31 cellular contexts compared by ENCODE assay signal in the genomic region with DNA sequence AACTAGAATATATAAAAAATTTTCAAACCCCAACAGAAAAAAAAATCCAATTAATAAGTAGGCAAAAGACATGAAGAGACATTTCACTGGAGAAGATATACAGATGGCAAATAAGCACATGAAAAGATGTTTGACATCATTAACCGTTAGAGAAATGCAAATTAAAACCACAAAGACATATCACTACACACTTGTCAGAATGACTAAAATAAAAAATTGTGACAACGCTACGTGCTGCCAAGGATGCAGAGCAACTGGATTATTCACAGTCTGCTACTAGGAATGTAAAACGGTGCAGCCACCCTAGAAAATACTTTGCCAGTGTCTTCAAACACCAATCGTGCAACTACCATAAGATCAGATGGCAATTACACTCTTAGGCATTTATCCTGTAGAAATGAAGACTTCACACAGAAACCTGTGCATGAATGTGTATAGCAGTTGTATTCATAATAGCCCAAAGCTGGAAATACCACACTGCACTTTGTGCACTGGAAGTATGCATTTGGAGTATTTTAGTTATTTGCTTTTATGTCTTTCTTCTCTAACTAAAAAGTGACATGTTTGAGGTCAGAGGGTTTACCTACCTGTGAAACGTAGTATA.
DNase-seq lines count a peak whose midpoint lies in the region; ATAC-seq, FAIRE-seq and TF ChIP-seq lines count a peak whose summit lies in the region.
"Had no signal": no experiment of that assay in that cellular context is flagged by ENCODE, and none has a peak within 500 bp of the region (broad histone marks: within the 10 kb centered on the region; RNA-seq: fewer than 3 reads in every experiment).

No MANE protein-coding gene starts in this region.

- TF ChIP-seq RAD21 in K562 (CRISPR knock-in tag; conservative IDR thresholded peaks at IDR 0.05 in 1 of 2, IDR thresholded peaks at IDR 0.05 in 1 of 2): no peak

- no peaks in the 10 kb centered on the region for H3K79me2 ChIP-seq in K562 (ENCODE audit: control insufficient read depth, insufficient read depth, low read length)

- in situ Hi-C loops in K562 (cut with MboI): no loop called here

- 42% methylated on average over 6 of the region's 6 CpGs for WGBS in K562 (ENCODE audit: insufficient coverage, low coverage, missing lambda C conversion rate)
- WGBS in lower leg skin, 2 donors: 52 to 58% methylated on average over 6 of the region's 6 CpGs

- no peaks in the 10 kb centered on the region for H3K36me3 ChIP-seq in K562 (ENCODE audit: control insufficient read depth, insufficient read depth, low read length)
- H3K36me3 ChIP-seq: BE2C, esophagus muscularis mucosa, gastroesophageal sphincter, HAP-1, neural progenitor cell, SJCRH30, tibial nerve had no signal

- BruUV-seq in K562 (replicated peaks; lab: Mats Ljungman, UMichigan): no TSS peak

- no peak overlapping the region for H3K4me2 ChIP-seq in K562 (ENCODE audit: insufficient read depth, low read length)
- H3K4me2 ChIP-seq: A549, neural progenitor cell had no signal

- TF ChIP-seq CTCF in K562 (IDR thresholded peaks at IDR 0.05 in 2 of 3, conservative IDR thresholded peaks at IDR 0.05 in 1 of 3; ENCODE audit: insufficient read depth in 2 of 3, low read depth in 1 of 3, low read length in 3 of 3): no peak
- TF ChIP-seq CTCF in lower leg skin (IDR thresholded peaks at IDR 0.05): no peak

- H3K27ac ChIP-seq in K562 (ENCODE audit: extremely low read depth, low read depth, low read length): no peak overlapping the region
- H3K27ac ChIP-seq: A549, esophagus muscularis mucosa, gastroesophageal sphincter, neural progenitor cell, SJCRH30, tibial nerve had no signal

- TF ChIP-seq POLR2A in K562 (conservative IDR thresholded peaks at IDR 0.05) (no peak), lower leg skin (IDR thresholded peaks at IDR 0.05) (no peak)

- peaks cover 4 to 6% of the 10 kb centered on the region in 2 experiments; a peak in 3 of 5 replicates for H3K4me1 ChIP-seq in K562 (replicated peaks in 1 of 2; ENCODE audit: control insufficient read depth in 2 of 2, insufficient read depth in 2 of 2, low read length in 2 of 2)
- H3K4me1 ChIP-seq: BE2C, HAP-1, neural progenitor cell had no signal

- POLR2A ChIA-PET in K562 (lab: Yijun Ruan, JAX): interaction anchor here (0.6 kb wide), 1 partner anchor 19 kb away, joined by 3 read pairs; no protein-coding TSS in a partner anchor

- no peaks in the 10 kb centered on the region for H3K9me3 ChIP-seq in K562 (replicated peaks; ENCODE audit: control insufficient read depth, insufficient read depth, low read depth, low read length)
- H3K9me3 ChIP-seq: A549, BE2C, esophagus muscularis mucosa, gastroesophageal sphincter, HAP-1, SJCRH30, tibial nerve had no signal

- H3K27me3 ChIP-seq in K562 (ENCODE audit: control insufficient read depth in 2 of 2, insufficient read depth in 2 of 2, low read length in 2 of 2): no peaks in the 10 kb centered on the region
- H3K27me3 ChIP-seq: BE2C, esophagus muscularis mucosa, gastroesophageal sphincter, neural progenitor cell, SJCRH30, tibial nerve had no signal

- H3K4me3 ChIP-seq in K562 (no peak overlapping the region), lower leg skin (ENCODE audit: low read depth, poor library complexity, severe bottlenecking) (no peak overlapping the region)
- H3K4me3 ChIP-seq: A549, esophagus muscularis mucosa, gastroesophageal sphincter, HAP-1, neural progenitor cell, SJCRH30, tibial nerve had no signal

- CTCF ChIA-PET in K562 (lab: Yijun Ruan, JAX; ENCODE audit: low intra/inter-chr PET ratio): no interaction called here

- no peak for TF ChIP-seq EP300 in K562 (IDR thresholded peaks at IDR 0.05; ENCODE audit: low read length)

- no peak overlapping the region for H3K9ac ChIP-seq in K562 (ENCODE audit: insufficient read depth in 1 of 2, low read depth in 2 of 2, low read length in 2 of 2)
- H3K9ac ChIP-seq: neural progenitor cell had no signal

- H2AFZ ChIP-seq in K562 (ENCODE audit: low read depth, low read length): peak overlapping the region; percentile 15; the same call in 1 of the 2 replicates
- H2AFZ ChIP-seq: neural progenitor cell had no signal

- no peak for FAIRE-seq in K562 (lab: Jason Lieb, UNC)
- FAIRE-seq: A549, HTR-8/SVneo, RCC 7860 had no signal

- DNase-seq in AG08395 (ENCODE audit: low spot score) (peak; percentile 25), NCI-H1048 (lab: John Stamatoyannopoulos, UW) (peak; percentile 58), K562 (ENCODE audit: extremely low read depth in 1 of 4, low spot score in 3 of 4) (no peak), DMS53 treated with DMSO at 0.1 percent for 48 hours (lab: John Stamatoyannopoulos, UW; ENCODE audit: unreplicated experiment) (no peak), lower leg skin (ENCODE audit: low spot score in 2 of 2) (no peak), HCEC 1CT (no peak)
- DNase-seq: activated CD4-positive, alpha-beta memory T cell treated with anti-CD3 and anti-CD28 coated beads, Interleukin-2, amount 10 ng/mL, durations not matched to agents 7 days and 5 days; anterior cingulate cortex; BE2C; cortex of kidney; DMS79; hippocampal formation; left colon; MV-4-11; NCI-H187; NCI-H524 treated with DMSO at 0.1 percent for 48 hours; posterior cingulate gyrus; right cardiac atrium; SJCRH30; stimulated activated CD4-positive, alpha-beta T cell treated with anti-CD3 and anti-CD28 coated beads, Interleukin-2, amount 100 ng/mL, for 48 hours had no signal

- H4K20me1 ChIP-seq in K562 (replicated peaks; ENCODE audit: control insufficient read depth, insufficient read depth, low read length): no peaks in the 10 kb centered on the region

- ATAC-seq in GM18861 (IDR thresholded peaks at IDR 0.05; ENCODE audit: unreplicated experiment): peak; percentile 43
- no peak for ATAC-seq in K562
- ATAC-seq in GM18909 (IDR thresholded peaks at IDR 0.05; ENCODE audit: poor library complexity, unreplicated experiment): no peak
- ATAC-seq: A549; activated naive CD4-positive, alpha-beta T cell treated with anti-CD3 and anti-CD28 coated beads, Interleukin-2, amount 50 U/mL, for 72 hours; gastroesophageal sphincter; left colon; right cardiac atrium had no signal

- no peaks in the 10 kb centered on the region for H3K9me1 ChIP-seq in K562 (ENCODE audit: control insufficient read depth, insufficient read depth, low read length)

- intact Hi-C loops in K562 (cut with micrococcal nuclease) (no loop called here), lower leg skin (cut with DNase I; ENCODE audit: low total_unique reads) (no loop called here)

TF ChIP-seq in K562, 482 proteins besides CTCF, POLR2A, EP300 and RAD21:
- TF ChIP-seq, protein P1, sequence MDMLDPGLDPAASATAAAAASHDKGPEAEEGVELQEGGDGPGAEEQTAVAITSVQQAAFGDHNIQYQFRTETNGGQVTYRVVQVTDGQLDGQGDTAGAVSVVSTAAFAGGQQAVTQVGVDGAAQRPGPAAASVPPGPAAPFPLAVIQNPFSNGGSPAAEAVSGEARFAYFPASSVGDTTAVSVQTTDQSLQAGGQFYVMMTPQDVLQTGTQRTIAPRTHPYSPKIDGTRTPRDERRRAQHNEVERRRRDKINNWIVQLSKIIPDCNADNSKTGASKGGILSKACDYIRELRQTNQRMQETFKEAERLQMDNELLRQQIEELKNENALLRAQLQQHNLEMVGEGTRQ (CRISPR knock-in tag; IDR thresholded peaks at IDR 0.05): no peak
- TF ChIP-seq ZBTB17 (CRISPR knock-in tag; IDR thresholded peaks at IDR 0.05) (no peak), FOXK2 (conservative IDR thresholded peaks at IDR 0.05 in 1 of 2, IDR thresholded peaks at IDR 0.05 in 1 of 2; ENCODE audit: low read depth in 2 of 2) (no peak)
- TF ChIP-seq, protein P2, sequence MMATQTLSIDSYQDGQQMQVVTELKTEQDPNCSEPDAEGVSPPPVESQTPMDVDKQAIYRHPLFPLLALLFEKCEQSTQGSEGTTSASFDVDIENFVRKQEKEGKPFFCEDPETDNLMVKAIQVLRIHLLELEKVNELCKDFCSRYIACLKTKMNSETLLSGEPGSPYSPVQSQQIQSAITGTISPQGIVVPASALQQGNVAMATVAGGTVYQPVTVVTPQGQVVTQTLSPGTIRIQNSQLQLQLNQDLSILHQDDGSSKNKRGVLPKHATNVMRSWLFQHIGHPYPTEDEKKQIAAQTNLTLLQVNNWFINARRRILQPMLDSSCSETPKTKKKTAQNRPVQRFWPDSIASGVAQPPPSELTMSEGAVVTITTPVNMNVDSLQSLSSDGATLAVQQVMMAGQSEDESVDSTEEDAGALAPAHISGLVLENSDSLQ (IDR thresholded peaks at IDR 0.05): no peak

Comparison
In these comparisons a context has a peak if more than half of its experiments do, and no peak if none do; other contexts are left out.
1. DNase-seq: peak in AG08395 (single experiment) and NCI-H1048 (single experiment); none in K562 (0 of 4), DMS53 treated with DMSO at 0.1 percent for 48 hours (single experiment), lower leg skin (0 of 2) and HCEC 1CT (single experiment).